ENCODE assay signal across 1 cellular context in the genomic region with DNA sequence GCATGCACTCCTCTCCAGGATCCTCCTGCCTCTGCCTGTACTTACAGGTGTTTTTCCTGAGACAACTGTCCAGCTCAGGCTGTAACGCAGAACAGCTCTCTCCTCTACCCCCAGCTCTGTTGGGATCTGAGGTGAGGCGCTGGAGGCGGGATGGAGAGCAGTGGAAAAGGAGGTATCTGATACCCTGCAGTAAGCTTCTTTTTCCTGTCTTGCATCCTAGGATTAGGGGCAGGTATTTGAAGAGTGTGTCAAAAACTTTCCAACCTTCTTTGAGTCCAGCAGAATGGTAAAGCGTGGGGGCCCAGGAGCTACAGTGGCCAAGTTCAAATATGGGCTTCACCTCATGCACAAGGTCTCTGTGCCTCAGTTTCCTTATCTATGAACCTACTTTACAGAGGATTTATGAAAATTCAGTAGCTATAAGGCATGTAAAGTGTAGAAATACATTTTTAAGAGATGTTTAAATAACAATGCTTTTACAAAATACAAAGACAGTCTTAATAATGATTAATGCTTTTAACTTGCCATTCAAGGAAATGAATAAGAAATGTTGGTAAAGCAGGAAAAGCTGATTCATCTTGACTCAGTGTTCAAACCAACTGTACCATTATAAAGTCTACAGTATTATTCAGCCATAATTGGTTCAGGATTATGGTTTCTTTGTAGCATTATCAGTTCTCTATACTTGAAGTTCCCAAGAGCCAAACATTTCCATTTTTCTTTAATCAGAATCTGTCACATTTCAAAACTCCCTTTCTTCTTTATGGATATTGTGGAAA.
TF ChIP-seq lines count a peak whose summit lies in the region.

No MANE protein-coding gene starts in this region.

TF ChIP-seq in endothelial cell of umbilical vein, 7 proteins besides CTCF, POLR2A, EP300 and RAD21 (continued from another document):
- TF ChIP-seq MYC (IDR thresholded peaks at IDR 0.05; ENCODE audit: low read depth, low read length) (no peak), EZH2 (IDR thresholded peaks at IDR 0.05; ENCODE audit: borderline replicate concordance, low read depth, low read length, severe bottlenecking) (no peak), GATA2 (IDR thresholded peaks at IDR 0.05; ENCODE audit: insufficient read depth, insufficient read length, low read depth, low read length) (no peak), POLR2AphosphoS5 (IDR thresholded peaks at IDR 0.05; ENCODE audit: insufficient read depth, low read depth, low read length) (peak; percentile 13)
